ENCODE assay signal across 16 cellular contexts in the genomic region with DNA sequence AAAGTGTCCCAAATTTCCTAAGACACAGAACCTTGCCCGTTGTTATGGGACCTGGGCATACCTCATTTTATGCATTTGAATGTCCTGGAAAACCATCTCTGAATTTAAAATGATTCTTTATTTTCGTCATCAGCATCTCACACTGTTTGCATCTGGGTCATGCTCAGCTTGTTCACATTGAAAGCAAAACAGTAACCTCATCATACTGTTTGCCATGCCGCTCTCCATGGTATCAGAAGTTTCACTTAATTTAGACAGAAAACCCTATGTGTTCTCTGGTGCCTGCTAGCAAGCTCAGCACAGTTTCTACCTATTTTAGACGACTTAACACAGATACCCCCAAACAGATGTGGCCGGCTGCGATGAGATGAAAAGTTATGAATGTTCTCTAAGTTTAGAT.
"Had no signal": no experiment of that assay in that cellular context is flagged by ENCODE, and none has a peak within 500 bp of the region (broad histone marks: within the 10 kb centered on the region; RNA-seq: fewer than 3 reads in every experiment).

No MANE protein-coding gene starts in this region.

- H3K9me3 ChIP-seq: psoas muscle had no signal

- DNase-seq: activated CD4-positive, alpha-beta memory T cell treated with anti-CD3 and anti-CD28 coated beads for 36 hours; activated gamma-delta T cell; activated naive CD8-positive, alpha-beta T cell treated with anti-CD3 and anti-CD28 coated beads, Interleukin-2, amount 10 ng/mL, durations not matched to agents 7 days and 5 days; activated T-cell treated with anti-CD3 and anti-CD28 coated beads, Interleukin-2, amount 50 U/mL, for 4 hours; aorta; cortex of kidney; effector memory CD8-positive, alpha-beta T cell; nucleus accumbens; psoas muscle; stimulated activated CD4-positive, alpha-beta T cell treated with anti-CD3 and anti-CD28 coated beads, Interleukin-12 subunit alpha, Interleukin-12 subunit beta, amount 100 ng/mL, for 4 hours; T-helper 9 cell had no signal

- H3K4me1 ChIP-seq: psoas muscle had no signal

- ATAC-seq: activated T-cell treated with anti-CD3 and anti-CD28 coated beads, Interleukin-2, amount 50 U/mL, for 4 hours; effector memory CD8-positive, alpha-beta T cell; left lobe of liver; natural killer cell treated with Interleukin-12 subunit alpha and Interleukin-12 subunit beta and Interleukin-15 and Interleukin-18, amount 100 ng/mL, for 72 hours; psoas muscle; sciatic nerve had no signal

- H3K4me3 ChIP-seq: psoas muscle had no signal

- H3K27ac ChIP-seq: epithelial cell of prostate, psoas muscle, VCaP had no signal
